ENCODE assay signal across 10 cellular contexts in the genomic region with DNA sequence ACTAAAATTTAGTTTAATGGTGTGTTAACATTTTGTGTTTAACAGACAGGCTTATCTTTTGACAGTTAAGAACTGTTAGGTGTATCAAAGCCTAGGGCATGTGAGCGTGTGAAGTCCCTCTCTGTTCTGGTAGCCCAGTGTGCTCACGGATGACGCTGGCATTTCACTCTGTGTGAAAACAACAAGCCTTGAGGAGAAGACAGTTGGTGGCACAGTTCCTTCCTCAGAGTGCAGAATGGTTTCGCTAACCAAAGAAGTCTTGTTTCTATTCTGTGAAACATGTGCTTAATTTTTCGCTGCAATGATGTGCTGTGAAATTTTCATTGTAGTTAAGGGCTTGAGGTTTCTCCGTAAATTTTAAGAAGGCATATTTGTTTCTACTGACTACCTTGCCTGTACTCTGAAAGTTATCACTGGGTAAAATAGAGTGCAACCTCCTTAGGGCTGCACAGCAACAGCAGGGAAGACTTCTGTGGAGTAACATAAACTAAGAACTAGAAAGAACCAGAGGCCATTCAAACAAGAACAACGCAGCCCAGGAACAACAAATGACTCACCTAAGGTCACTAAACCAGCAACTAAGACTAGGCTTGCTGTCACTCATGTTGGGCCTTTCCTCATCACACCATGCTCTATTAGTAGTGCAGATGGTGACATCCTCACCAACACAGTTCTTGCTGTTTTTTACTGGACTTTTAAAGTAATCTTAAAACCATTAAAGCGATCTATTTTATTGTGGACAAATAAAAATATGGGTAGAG. TPM values are rescaled to one million over a fixed set of nuclear protein-coding genes. Genes with fewer than 3 reads are reported as not detected.
A peak's percentile ranks its signal among the peaks of the same experiment; 100 is the strongest.
DNase-seq lines count a peak whose midpoint lies in the region; ATAC-seq and TF ChIP-seq lines count a peak whose summit lies in the region.
"Had no signal": no experiment of that assay in that cellular context is flagged by ENCODE, and none has a peak within 500 bp of the region (broad histone marks: within the 10 kb centered on the region; RNA-seq: fewer than 3 reads in every experiment).

No MANE protein-coding gene starts in this region.

- H3K27ac ChIP-seq in heart right ventricle (peak overlapping the region in 1 of 10 donors; percentile 26), suprapubic skin (no peak overlapping the region)

- no peak for TF ChIP-seq CTCF in heart right ventricle (IDR thresholded peaks at IDR 0.05)
- no peak for TF ChIP-seq CTCF in suprapubic skin (IDR thresholded peaks at IDR 0.05)
- no peak for TF ChIP-seq CTCF in omental fat pad (IDR thresholded peaks at IDR 0.05)

- H3K4me3 ChIP-seq in heart right ventricle (no peak overlapping the region), suprapubic skin (no peak overlapping the region)
- H3K4me3 ChIP-seq: GM23338 had no signal

- WGBS in heart right ventricle, 2 donors, result 87 to 90% methylated on average over 8 of the region's 8 CpGs
- 79% methylated on average over 8 of the region's 8 CpGs for WGBS in suprapubic skin

- ATAC-seq in HG03439 (IDR thresholded peaks at IDR 0.05; ENCODE audit: unreplicated experiment), result peak; percentile 78
- ATAC-seq in heart right ventricle, result no peak
- ATAC-seq in omental fat pad (ENCODE audit: low FRiP score), result no peak
- ATAC-seq: GM23338 had no signal

- peaks cover 0 to 93% (median 17%) of the 10 kb centered on the region in 9 donors for H3K36me3 ChIP-seq in heart right ventricle
- H3K36me3 ChIP-seq in suprapubic skin, result peaks cover 53% of the 10 kb centered on the region

- peaks cover 0 to 16% (median 0%) of the 10 kb centered on the region in 9 donors for H3K4me1 ChIP-seq in heart right ventricle
- H3K4me1 ChIP-seq in suprapubic skin, result peaks cover 10% of the 10 kb centered on the region
- H3K4me1 ChIP-seq: BE2C had no signal

- H3K27ac Mint-ChIP-seq in activated naive CD4-positive, alpha-beta T cell treated with anti-CD3 and anti-CD28 coated beads, Interleukin-2, amount 10 ng/mL, durations not matched to agents 7 days and 5 days, result peak overlapping the region; percentile 98

- no peaks in the 10 kb centered on the region for H3K27me3 ChIP-seq in heart right ventricle
- no peaks in the 10 kb centered on the region for H3K27me3 ChIP-seq in suprapubic skin
- H3K27me3 ChIP-seq: BE2C had no signal

- H3K4me1 Mint-ChIP-seq in activated naive CD4-positive, alpha-beta T cell treated with anti-CD3 and anti-CD28 coated beads, Interleukin-2, amount 10 ng/mL, durations not matched to agents 7 days and 5 days, result peaks cover 82% of the 10 kb centered on the region
- H3K4me1 Mint-ChIP-seq: GM23338 had no signal

- peak overlapping the region; percentile 39 for H3K4me3 Mint-ChIP-seq in activated naive CD4-positive, alpha-beta T cell treated with anti-CD3 and anti-CD28 coated beads, Interleukin-2, amount 10 ng/mL, durations not matched to agents 7 days and 5 days
- H3K4me3 Mint-ChIP-seq: GM23338 had no signal

- H3K27me3 Mint-ChIP-seq in activated naive CD4-positive, alpha-beta T cell treated with anti-CD3 and anti-CD28 coated beads, Interleukin-2, amount 10 ng/mL, durations not matched to agents 7 days and 5 days, result no peaks in the 10 kb centered on the region

- peak; percentile 75 for DNase-seq in activated naive CD4-positive, alpha-beta T cell treated with anti-CD3 and anti-CD28 coated beads, Interleukin-2, amount 10 ng/mL, durations not matched to agents 7 days and 5 days
- DNase-seq in activated naive CD4-positive, alpha-beta T cell treated with Interleukin-2 at 50 U/mL for 16 hours, result no peak
- DNase-seq in effector CD8-positive, alpha-beta T cell (lab: John Stamatoyannopoulos, UW), result peak; percentile 43
- DNase-seq in HK-2 (ENCODE audit: unreplicated experiment) (no peak), heart right ventricle (no peak), suprapubic skin (ENCODE audit: low spot score in 2 of 2) (no peak), omental fat pad (ENCODE audit: low spot score) (no peak)
- DNase-seq: BE2C had no signal

- intact Hi-C loops in heart right ventricle (cut with DNase I), result no loop called here

- peaks cover 3% of the 10 kb centered on the region for H3K9me3 Mint-ChIP-seq in activated naive CD4-positive, alpha-beta T cell treated with anti-CD3 and anti-CD28 coated beads, Interleukin-2, amount 10 ng/mL, durations not matched to agents 7 days and 5 days
- H3K9me3 Mint-ChIP-seq: GM23338 had no signal

- CTCF ChIA-PET in activated naive CD4-positive, alpha-beta T cell treated with anti-CD3 and anti-CD28 coated beads, Interleukin-2, amount 10 ng/mL, durations not matched to agents 7 days and 5 days (lab: Charles Lee), result interaction anchor here (1.3 kb wide), 1 partner anchor 20 kb away, joined by 5 read pairs; no protein-coding TSS in a partner anchor

- no peak for TF ChIP-seq POLR2A in suprapubic skin (IDR thresholded peaks at IDR 0.05)

- no peak for TF ChIP-seq EP300 in suprapubic skin (IDR thresholded peaks at IDR 0.05)

- H3K9me3 ChIP-seq in heart right ventricle (peaks cover 0 to 4% (median 0%) of the 10 kb centered on the region in 11 donors), suprapubic skin (no peaks in the 10 kb centered on the region)
- H3K9me3 ChIP-seq: BE2C had no signal

- peaks cover 49% of the 10 kb centered on the region for H3K36me3 Mint-ChIP-seq in activated naive CD4-positive, alpha-beta T cell treated with anti-CD3 and anti-CD28 coated beads, Interleukin-2, amount 10 ng/mL, durations not matched to agents 7 days and 5 days

RNA-seq across cellular contexts. Expression of gene BRD7, which starts 33.4 kb away (rescaled TPM):
- total RNA-seq in heart right ventricle (10 to 100 TPM; 35.3 to 50.9 (median 43.6) TPM), suprapubic skin (10 to 100 TPM; 53.1 to 62.0 (median 56.2) TPM), omental fat pad (10 to 100 TPM; 29.9 to 41.2 (median 38.9) TPM)
- 10 to 100 TPM; 31.4 to 36.9 TPM for polyA plus RNA-seq in heart right ventricle

Comparison
In these comparisons a context has a peak if more than half of its experiments do, and no peak if none do; other contexts are left out.
1. DNase-seq: peak in activated naive CD4-positive, alpha-beta T cell treated with anti-CD3 and anti-CD28 coated beads, Interleukin-2, amount 10 ng/mL, durations not matched to agents 7 days and 5 days (single experiment) and effector CD8-positive, alpha-beta T cell (single experiment); none in activated naive CD4-positive, alpha-beta T cell treated with Interleukin-2 at 50 U/mL for 16 hours (single experiment), HK-2 (single experiment), heart right ventricle (0 of 2), suprapubic skin (0 of 2) and omental fat pad (single experiment).